ENCODE assay signal across 1 cellular context in the genomic region with DNA sequence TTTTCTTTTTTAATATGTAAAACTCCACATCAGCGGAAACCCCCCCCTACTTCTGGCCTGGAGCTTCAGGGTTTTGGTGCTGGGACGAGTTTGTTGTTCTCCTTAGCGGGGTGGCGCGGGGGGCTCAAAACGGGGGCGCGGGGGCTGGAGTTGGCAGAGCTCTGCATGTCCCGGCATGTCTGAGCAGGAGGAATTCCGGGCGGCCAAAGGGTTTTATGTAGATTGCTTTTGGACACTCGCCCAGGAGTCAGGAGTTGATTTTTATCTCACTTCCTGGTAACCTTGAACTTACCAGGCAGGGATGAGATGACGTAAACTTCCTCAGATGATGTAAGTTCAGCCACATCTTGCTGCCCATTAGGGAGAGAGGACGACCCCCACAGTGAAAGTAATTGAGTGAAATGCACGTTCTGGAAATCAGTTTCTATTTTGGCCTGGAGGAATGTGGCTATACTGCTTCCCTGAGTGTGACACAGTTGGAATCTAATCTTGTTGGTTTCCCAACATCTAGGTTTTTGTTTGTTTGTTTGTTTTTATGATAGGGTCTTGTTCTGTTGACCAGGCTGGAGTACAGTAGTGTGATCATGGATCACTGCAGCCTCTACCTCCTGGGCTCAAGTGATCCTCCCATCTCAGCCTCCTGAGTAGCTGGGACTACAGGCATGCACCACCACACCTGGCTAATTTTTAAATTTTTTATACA.
TF ChIP-seq lines count a peak whose summit lies in the region.

No MANE protein-coding gene starts in this region.

TF ChIP-seq in K562, 482 proteins besides CTCF, POLR2A, EP300 and RAD21 (continued from another document and continues in another):
- TF ChIP-seq, protein P1, sequence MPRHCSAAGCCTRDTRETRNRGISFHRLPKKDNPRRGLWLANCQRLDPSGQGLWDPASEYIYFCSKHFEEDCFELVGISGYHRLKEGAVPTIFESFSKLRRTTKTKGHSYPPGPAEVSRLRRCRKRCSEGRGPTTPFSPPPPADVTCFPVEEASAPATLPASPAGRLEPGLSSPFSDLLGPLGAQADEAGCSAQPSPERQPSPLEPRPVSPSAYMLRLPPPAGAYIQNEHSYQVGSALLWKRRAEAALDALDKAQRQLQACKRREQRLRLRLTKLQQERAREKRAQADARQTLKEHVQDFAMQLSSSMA (CRISPR knock-in tag; IDR thresholded peaks at IDR 0.05): no peak
- no peak for TF ChIP-seq ZNF347 (CRISPR knock-in tag; IDR thresholded peaks at IDR 0.05; ENCODE audit: low read depth)
- no peak for TF ChIP-seq RFX7 (CRISPR knock-in tag; IDR thresholded peaks at IDR 0.05)
- TF ChIP-seq, protein P2, sequence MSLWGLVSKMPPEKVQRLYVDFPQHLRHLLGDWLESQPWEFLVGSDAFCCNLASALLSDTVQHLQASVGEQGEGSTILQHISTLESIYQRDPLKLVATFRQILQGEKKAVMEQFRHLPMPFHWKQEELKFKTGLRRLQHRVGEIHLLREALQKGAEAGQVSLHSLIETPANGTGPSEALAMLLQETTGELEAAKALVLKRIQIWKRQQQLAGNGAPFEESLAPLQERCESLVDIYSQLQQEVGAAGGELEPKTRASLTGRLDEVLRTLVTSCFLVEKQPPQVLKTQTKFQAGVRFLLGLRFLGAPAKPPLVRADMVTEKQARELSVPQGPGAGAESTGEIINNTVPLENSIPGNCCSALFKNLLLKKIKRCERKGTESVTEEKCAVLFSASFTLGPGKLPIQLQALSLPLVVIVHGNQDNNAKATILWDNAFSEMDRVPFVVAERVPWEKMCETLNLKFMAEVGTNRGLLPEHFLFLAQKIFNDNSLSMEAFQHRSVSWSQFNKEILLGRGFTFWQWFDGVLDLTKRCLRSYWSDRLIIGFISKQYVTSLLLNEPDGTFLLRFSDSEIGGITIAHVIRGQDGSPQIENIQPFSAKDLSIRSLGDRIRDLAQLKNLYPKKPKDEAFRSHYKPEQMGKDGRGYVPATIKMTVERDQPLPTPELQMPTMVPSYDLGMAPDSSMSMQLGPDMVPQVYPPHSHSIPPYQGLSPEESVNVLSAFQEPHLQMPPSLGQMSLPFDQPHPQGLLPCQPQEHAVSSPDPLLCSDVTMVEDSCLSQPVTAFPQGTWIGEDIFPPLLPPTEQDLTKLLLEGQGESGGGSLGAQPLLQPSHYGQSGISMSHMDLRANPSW (CRISPR knock-in tag; IDR thresholded peaks at IDR 0.05): no peak
- TF ChIP-seq ILF3 (IDR thresholded peaks at IDR 0.05; ENCODE audit: borderline replicate concordance): no peak
- no peak for TF ChIP-seq ZC3H4 (CRISPR knock-in tag; IDR thresholded peaks at IDR 0.05; ENCODE audit: borderline replicate concordance)
- TF ChIP-seq, protein P3, sequence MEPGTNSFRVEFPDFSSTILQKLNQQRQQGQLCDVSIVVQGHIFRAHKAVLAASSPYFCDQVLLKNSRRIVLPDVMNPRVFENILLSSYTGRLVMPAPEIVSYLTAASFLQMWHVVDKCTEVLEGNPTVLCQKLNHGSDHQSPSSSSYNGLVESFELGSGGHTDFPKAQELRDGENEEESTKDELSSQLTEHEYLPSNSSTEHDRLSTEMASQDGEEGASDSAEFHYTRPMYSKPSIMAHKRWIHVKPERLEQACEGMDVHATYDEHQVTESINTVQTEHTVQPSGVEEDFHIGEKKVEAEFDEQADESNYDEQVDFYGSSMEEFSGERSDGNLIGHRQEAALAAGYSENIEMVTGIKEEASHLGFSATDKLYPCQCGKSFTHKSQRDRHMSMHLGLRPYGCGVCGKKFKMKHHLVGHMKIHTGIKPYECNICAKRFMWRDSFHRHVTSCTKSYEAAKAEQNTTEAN (CRISPR knock-in tag; IDR thresholded peaks at IDR 0.05): no peak
- TF ChIP-seq FOXK1 (CRISPR knock-in tag; IDR thresholded peaks at IDR 0.05; ENCODE audit: borderline replicate concordance): no peak
- TF ChIP-seq HDAC6 (IDR thresholded peaks at IDR 0.05; ENCODE audit: low read depth, low read length): no peak
- TF ChIP-seq SMAD1 (IDR thresholded peaks at IDR 0.05; ENCODE audit: low read depth, low read length, partially characterized antibody): peak; percentile 76
- no peak for TF ChIP-seq GABPB2 (CRISPR knock-in tag; conservative IDR thresholded peaks at IDR 0.05)
- TF ChIP-seq, protein P4, sequence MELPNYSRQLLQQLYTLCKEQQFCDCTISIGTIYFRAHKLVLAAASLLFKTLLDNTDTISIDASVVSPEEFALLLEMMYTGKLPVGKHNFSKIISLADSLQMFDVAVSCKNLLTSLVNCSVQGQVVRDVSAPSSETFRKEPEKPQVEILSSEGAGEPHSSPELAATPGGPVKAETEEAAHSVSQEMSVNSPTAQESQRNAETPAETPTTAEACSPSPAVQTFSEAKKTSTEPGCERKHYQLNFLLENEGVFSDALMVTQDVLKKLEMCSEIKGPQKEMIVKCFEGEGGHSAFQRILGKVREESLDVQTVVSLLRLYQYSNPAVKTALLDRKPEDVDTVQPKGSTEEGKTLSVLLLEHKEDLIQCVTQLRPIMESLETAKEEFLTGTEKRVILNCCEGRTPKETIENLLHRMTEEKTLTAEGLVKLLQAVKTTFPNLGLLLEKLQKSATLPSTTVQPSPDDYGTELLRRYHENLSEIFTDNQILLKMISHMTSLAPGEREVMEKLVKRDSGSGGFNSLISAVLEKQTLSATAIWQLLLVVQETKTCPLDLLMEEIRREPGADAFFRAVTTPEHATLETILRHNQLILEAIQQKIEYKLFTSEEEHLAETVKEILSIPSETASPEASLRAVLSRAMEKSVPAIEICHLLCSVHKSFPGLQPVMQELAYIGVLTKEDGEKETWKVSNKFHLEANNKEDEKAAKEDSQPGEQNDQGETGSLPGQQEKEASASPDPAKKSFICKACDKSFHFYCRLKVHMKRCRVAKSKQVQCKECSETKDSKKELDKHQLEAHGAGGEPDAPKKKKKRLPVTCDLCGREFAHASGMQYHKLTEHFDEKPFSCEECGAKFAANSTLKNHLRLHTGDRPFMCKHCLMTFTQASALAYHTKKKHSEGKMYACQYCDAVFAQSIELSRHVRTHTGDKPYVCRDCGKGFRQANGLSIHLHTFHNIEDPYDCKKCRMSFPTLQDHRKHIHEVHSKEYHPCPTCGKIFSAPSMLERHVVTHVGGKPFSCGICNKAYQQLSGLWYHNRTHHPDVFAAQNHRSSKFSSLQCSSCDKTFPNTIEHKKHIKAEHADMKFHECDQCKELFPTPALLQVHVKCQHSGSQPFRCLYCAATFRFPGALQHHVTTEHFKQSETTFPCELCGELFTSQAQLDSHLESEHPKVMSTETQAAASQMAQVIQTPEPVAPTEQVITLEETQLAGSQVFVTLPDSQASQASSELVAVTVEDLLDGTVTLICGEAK (IDR thresholded peaks at IDR 0.05): peak; percentile 52; the same call in 1 of the 2 replicates
- TF ChIP-seq, protein P4 (CRISPR knock-in tag; IDR thresholded peaks at IDR 0.05): no peak
- 0 out of 2 replicates have a peak, but pooled peaks have one; percentile 37 for TF ChIP-seq ZC3H8 (IDR thresholded peaks at IDR 0.05)
- TF ChIP-seq, protein P5, sequence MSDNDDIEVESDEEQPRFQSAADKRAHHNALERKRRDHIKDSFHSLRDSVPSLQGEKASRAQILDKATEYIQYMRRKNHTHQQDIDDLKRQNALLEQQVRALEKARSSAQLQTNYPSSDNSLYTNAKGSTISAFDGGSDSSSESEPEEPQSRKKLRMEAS (CRISPR knock-in tag; IDR thresholded peaks at IDR 0.05): no peak
- TF ChIP-seq, protein P6, sequence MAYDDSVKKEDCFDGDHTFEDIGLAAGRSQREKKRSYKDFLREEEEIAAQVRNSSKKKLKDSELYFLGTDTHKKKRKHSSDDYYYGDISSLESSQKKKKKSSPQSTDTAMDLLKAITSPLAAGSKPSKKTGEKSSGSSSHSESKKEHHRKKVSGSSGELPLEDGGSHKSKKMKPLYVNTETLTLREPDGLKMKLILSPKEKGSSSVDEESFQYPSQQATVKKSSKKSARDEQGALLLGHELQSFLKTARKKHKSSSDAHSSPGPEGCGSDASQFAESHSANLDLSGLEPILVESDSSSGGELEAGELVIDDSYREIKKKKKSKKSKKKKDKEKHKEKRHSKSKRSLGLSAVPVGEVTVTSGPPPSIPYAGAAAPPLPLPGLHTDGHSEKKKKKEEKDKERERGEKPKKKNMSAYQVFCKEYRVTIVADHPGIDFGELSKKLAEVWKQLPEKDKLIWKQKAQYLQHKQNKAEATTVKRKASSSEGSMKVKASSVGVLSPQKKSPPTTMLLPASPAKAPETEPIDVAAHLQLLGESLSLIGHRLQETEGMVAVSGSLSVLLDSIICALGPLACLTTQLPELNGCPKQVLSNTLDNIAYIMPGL (CRISPR knock-in tag; IDR thresholded peaks at IDR 0.05): no peak
- no peak for TF ChIP-seq SPI1 (IDR thresholded peaks at IDR 0.05; ENCODE audit: borderline replicate concordance, low read depth, low read length)
- TF ChIP-seq SMARCA4 (IDR thresholded peaks at IDR 0.05): peak; percentile 94
- no peak for TF ChIP-seq ZNF561 (CRISPR knock-in tag; conservative IDR thresholded peaks at IDR 0.05)
- TF ChIP-seq, protein P7, sequence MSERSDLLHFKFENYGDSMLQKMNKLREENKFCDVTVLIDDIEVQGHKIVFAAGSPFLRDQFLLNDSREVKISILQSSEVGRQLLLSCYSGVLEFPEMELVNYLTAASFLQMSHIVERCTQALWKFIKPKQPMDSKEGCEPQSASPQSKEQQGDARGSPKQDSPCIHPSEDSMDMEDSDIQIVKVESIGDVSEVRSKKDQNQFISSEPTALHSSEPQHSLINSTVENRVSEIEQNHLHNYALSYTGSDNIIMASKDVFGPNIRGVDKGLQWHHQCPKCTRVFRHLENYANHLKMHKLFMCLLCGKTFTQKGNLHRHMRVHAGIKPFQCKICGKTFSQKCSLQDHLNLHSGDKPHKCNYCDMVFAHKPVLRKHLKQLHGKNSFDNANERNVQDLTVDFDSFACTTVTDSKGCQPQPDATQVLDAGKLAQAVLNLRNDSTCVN (CRISPR knock-in tag; IDR thresholded peaks at IDR 0.05): peak; percentile 21; the same call in 1 of the 2 replicates
- TF ChIP-seq, protein P8, sequence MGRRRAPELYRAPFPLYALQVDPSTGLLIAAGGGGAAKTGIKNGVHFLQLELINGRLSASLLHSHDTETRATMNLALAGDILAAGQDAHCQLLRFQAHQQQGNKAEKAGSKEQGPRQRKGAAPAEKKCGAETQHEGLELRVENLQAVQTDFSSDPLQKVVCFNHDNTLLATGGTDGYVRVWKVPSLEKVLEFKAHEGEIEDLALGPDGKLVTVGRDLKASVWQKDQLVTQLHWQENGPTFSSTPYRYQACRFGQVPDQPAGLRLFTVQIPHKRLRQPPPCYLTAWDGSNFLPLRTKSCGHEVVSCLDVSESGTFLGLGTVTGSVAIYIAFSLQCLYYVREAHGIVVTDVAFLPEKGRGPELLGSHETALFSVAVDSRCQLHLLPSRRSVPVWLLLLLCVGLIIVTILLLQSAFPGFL (CRISPR knock-in tag; IDR thresholded peaks at IDR 0.05): no peak
- TF ChIP-seq, protein P9, sequence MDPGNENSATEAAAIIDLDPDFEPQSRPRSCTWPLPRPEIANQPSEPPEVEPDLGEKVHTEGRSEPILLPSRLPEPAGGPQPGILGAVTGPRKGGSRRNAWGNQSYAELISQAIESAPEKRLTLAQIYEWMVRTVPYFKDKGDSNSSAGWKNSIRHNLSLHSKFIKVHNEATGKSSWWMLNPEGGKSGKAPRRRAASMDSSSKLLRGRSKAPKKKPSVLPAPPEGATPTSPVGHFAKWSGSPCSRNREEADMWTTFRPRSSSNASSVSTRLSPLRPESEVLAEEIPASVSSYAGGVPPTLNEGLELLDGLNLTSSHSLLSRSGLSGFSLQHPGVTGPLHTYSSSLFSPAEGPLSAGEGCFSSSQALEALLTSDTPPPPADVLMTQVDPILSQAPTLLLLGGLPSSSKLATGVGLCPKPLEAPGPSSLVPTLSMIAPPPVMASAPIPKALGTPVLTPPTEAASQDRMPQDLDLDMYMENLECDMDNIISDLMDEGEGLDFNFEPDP (CRISPR knock-in tag; IDR thresholded peaks at IDR 0.05): no peak
- TF ChIP-seq, protein P10, sequence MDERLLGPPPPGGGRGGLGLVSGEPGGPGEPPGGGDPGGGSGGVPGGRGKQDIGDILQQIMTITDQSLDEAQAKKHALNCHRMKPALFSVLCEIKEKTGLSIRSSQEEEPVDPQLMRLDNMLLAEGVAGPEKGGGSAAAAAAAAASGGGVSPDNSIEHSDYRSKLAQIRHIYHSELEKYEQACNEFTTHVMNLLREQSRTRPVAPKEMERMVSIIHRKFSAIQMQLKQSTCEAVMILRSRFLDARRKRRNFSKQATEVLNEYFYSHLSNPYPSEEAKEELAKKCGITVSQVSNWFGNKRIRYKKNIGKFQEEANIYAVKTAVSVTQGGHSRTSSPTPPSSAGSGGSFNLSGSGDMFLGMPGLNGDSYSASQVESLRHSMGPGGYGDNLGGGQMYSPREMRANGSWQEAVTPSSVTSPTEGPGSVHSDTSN (CRISPR knock-in tag; IDR thresholded peaks at IDR 0.05; ENCODE audit: low read depth): no peak
- TF ChIP-seq, protein P10 (tag; conservative IDR thresholded peaks at IDR 0.05; ENCODE audit: low read depth): peak; percentile 35
- TF ChIP-seq ZBED1 (IDR thresholded peaks at IDR 0.05): no peak
- TF ChIP-seq, protein P11, sequence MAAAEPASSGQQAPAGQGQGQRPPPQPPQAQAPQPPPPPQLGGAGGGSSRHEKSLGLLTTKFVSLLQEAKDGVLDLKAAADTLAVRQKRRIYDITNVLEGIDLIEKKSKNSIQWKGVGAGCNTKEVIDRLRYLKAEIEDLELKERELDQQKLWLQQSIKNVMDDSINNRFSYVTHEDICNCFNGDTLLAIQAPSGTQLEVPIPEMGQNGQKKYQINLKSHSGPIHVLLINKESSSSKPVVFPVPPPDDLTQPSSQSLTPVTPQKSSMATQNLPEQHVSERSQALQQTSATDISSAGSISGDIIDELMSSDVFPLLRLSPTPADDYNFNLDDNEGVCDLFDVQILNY (CRISPR knock-in tag; IDR thresholded peaks at IDR 0.05): no peak
